34 cellular contexts compared by ENCODE assay signal in the genomic region with DNA sequence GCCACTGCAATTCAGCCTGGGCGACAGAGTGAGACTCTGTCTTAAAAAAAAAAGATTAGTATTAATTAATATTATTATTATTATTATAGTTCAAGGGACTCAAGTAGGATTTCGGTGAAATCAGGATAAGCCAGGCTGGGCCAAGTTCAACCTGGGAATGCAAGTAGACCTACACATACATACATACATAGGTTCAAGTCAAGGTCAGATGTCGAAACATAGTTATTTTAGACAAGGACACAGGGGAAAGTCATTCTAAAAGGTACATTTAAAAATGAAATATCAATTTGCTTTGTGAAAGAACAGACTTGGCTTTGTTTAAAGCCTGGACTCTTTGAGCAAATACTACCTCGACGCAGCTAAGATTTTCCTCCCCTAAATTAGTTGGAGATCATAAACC.
"Had no signal": no experiment of that assay in that cellular context is flagged by ENCODE, and none has a peak within 500 bp of the region (broad histone marks: within the 10 kb centered on the region; RNA-seq: fewer than 3 reads in every experiment).

No MANE protein-coding gene starts in this region.

- H3K36me3 ChIP-seq: adrenal gland, ascending aorta, brain microvascular endothelial cell, breast epithelium, cardiac muscle cell had no signal

- H3K27ac ChIP-seq: adrenal gland, ascending aorta, body of pancreas, brain microvascular endothelial cell, breast epithelium, cardiac muscle cell had no signal

- H3K9me3 ChIP-seq: adrenal gland, ascending aorta, body of pancreas, breast epithelium had no signal

- DNase-seq: activated effector memory CD4-positive, alpha-beta T cell treated with anti-CD3 and anti-CD28 coated beads, Interleukin-2, amount 50 U/mL, for 16 hours; activated effector memory CD4-positive, alpha-beta T cell treated with Interleukin-2 at 50 U/mL for 16 hours; activated gamma-delta T cell; activated gamma-delta T cell treated with Interleukin-2 at 50 U/mL for 16 hours; activated naive CD4-positive, alpha-beta T cell; activated naive CD4-positive, alpha-beta T cell treated with anti-CD3 and anti-CD28 coated beads for 36 hours; activated naive CD4-positive, alpha-beta T cell treated with anti-CD3 and anti-CD28 coated beads, Interleukin-2, amount 10 ng/mL, durations not matched to agents 7 days and 5 days; activated naive CD4-positive, alpha-beta T cell treated with anti-CD3 and anti-CD28 coated beads, Interleukin-2, amount 50 U/mL, for 16 hours; activated naive CD4-positive, alpha-beta T cell treated with Interleukin-2 at 50 U/mL for 16 hours; activated naive CD8-positive, alpha-beta T cell treated with anti-CD3 and anti-CD28 coated beads for 36 hours; activated naive CD8-positive, alpha-beta T cell treated with anti-CD3 and anti-CD28 coated beads, Interleukin-2, amount 10 ng/mL, durations not matched to agents 7 days and 5 days; activated naive CD8-positive, alpha-beta T cell treated with anti-CD3 and anti-CD28 coated beads, Interleukin-2, amount 50 U/mL, for 24 hours; activated T-cell treated with anti-CD3 and anti-CD28 coated beads, Interleukin-2, amount 50 U/mL, for 1 hour; activated T-cell treated with anti-CD3 and anti-CD28 coated beads, Interleukin-2, amount 50 U/mL, for 24 hours; activated T-cell treated with anti-CD3 and anti-CD28 coated beads, Interleukin-2, amount 50 U/mL, for 4 hours; activated T-cell treated with anti-CD3 and anti-CD28 coated beads, Interleukin-2, amount 50 U/mL, for 48 hours; activated T-cell treated with anti-CD3 and anti-CD28 coated beads, Interleukin-2, amount 50 U/mL, for 72 hours; adrenal gland; amniotic stem cell; amygdala; anterior cingulate cortex; aorta; body of pancreas; brain microvascular endothelial cell; caudate nucleus; central memory CD4-positive, alpha-beta T cell; cerebellar nuclear complex had no signal

- H3K4me3 ChIP-seq: adrenal gland, ascending aorta, body of pancreas, breast epithelium, cardiac muscle cell had no signal

- H3K4me1 ChIP-seq: adrenal gland, ascending aorta, breast epithelium had no signal

- H3K27me3 ChIP-seq: adrenal gland, ascending aorta, body of pancreas, brain microvascular endothelial cell, breast epithelium, cardiac muscle cell had no signal

- ATAC-seq: activated naive CD4-positive, alpha-beta T cell treated with anti-CD3 and anti-CD28 coated beads, Interleukin-2, amount 50 U/mL, for 72 hours; activated naive CD8-positive, alpha-beta T cell treated with anti-CD3 and anti-CD28 coated beads, Interleukin-2, amount 50 U/mL, for 24 hours; activated T-cell treated with anti-CD3 and anti-CD28 coated beads, Interleukin-2, amount 50 U/mL, for 4 hours; activated T-cell treated with anti-CD3 and anti-CD28 coated beads, Interleukin-2, amount 50 U/mL, for 72 hours; activated T-helper 17 cell treated with anti-CD3 and anti-CD28 coated beads, Interleukin-2, amount 50 U/mL, for 72 hours; body of pancreas had no signal

- FAIRE-seq: astrocyte, bronchial epithelial cell had no signal
